ENCODE assay signal across 27 cellular contexts in the genomic region with DNA sequence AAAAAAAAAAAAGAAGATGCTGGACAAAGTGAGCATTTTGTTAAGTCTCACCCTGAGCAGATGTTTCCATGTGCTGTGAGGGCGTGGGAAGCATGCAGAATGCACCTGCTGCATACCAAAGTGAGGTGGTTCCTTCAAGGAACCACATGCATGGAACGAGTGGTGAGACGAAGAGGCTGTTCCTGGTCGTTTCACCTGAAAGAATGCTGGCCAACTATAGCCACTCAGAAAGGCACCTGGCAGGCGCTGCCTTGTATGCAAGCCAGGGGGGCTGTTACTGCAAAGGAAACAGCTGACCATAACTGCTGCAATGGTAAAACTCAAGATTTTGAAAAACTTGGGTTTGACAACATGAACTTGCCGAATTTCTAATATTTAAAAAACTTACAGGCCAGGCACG. TPM values are rescaled to one million over a fixed set of nuclear protein-coding genes. Genes with fewer than 3 reads are reported as not detected.
"Had no signal": no experiment of that assay in that cellular context is flagged by ENCODE, and none has a peak within 500 bp of the region (broad histone marks: within the 10 kb centered on the region; RNA-seq: fewer than 3 reads in every experiment).

No MANE protein-coding gene starts in this region.

- H3K27me3 ChIP-seq: ascending aorta, breast epithelium, cardiac muscle cell, colonic mucosa, esophagus squamous epithelium, gastroesophageal sphincter had no signal

- H3K27ac ChIP-seq: ascending aorta, breast epithelium, cardiac muscle cell, colonic mucosa, epithelial cell of prostate, esophagus squamous epithelium, gastroesophageal sphincter had no signal

- H3K4me1 ChIP-seq: ascending aorta, breast epithelium, colonic mucosa, esophagus squamous epithelium, gastroesophageal sphincter had no signal

- H3K4me3 ChIP-seq: ascending aorta, breast epithelium, cardiac muscle cell, colonic mucosa, esophagus squamous epithelium, gastroesophageal sphincter had no signal

- DNase-seq: activated CD4-positive, alpha-beta memory T cell treated with anti-CD3 and anti-CD28 coated beads for 36 hours; activated CD4-positive, alpha-beta T cell treated with anti-CD3 and anti-CD28 coated beads for 36 hours; activated CD4-positive, alpha-beta T cell treated with anti-CD3 and anti-CD28 coated beads, Interleukin-2, amount 10 ng/mL, durations not matched to agents 24 days and 14 days; activated CD4-positive, CD25-positive, alpha-beta regulatory T cell; activated CD4-positive, CD25-positive, alpha-beta regulatory T cell treated with anti-CD3 and anti-CD28 coated beads, Interleukin-2, amount 50 U/mL, for 72 hours; activated CD8-positive, alpha-beta memory T cell treated with anti-CD3 and anti-CD28 coated beads, Interleukin-2, amount 10 ng/mL, durations not matched to agents 7 days and 5 days; activated CD8-positive, alpha-beta T cell treated with anti-CD3 and anti-CD28 coated beads, Interleukin-2, amount 10 ng/mL, durations not matched to agents 7 days and 5 days; activated naive CD4-positive, alpha-beta T cell treated with anti-CD3 and anti-CD28 coated beads for 36 hours; activated naive CD8-positive, alpha-beta T cell treated with anti-CD3 and anti-CD28 coated beads for 36 hours; activated naive CD8-positive, alpha-beta T cell treated with anti-CD3 and anti-CD28 coated beads, Interleukin-2, amount 50 U/mL, for 24 hours; activated T-cell treated with anti-CD3 and anti-CD28 coated beads, Interleukin-2, amount 50 U/mL, for 1 hour; activated T-cell treated with anti-CD3 and anti-CD28 coated beads, Interleukin-2, amount 50 U/mL, for 48 hours; central memory CD4-positive, alpha-beta T cell; cerebellar nuclear complex; colonic mucosa; effector CD8-positive, alpha-beta T cell; esophagus squamous epithelium; foreskin melanocyte; T-helper 1 cell; T-helper 17 cell had no signal

- H3K9me3 ChIP-seq: ascending aorta, colonic mucosa, gastroesophageal sphincter had no signal

RNA-seq across cellular contexts. Expression of gene PLPP2, which starts 38.7 kb away (rescaled TPM):
- total RNA-seq: activated CD8-positive, alpha-beta memory T cell treated with anti-CD3 and anti-CD28 coated beads for 36 hours; activated CD8-positive, alpha-beta memory T cell treated with anti-CD3 and anti-CD28 coated beads, Interleukin-2, amount 10 ng/mL, durations not matched to agents 7 days and 5 days; activated CD8-positive, alpha-beta T cell treated with anti-CD3 and anti-CD28 coated beads, Interleukin-2, amount 10 ng/mL, durations not matched to agents 7 days and 5 days; activated naive CD8-positive, alpha-beta T cell treated with anti-CD3 and anti-CD28 coated beads for 36 hours; activated T-helper 2 cell treated with anti-CD3 and anti-CD28 coated beads, Interferon-gamma antibody, Interleukin-2, Interleukin-4, amounts not matched to agents 10 μg/mL and 5 μg/mL and 100 μg/mL, durations not matched to agents 14 hours and 24 hours and 36 hours had no signal
- polyA plus RNA-seq: cardiac muscle cell had no signal
